ENCODE assay signal across 22 cellular contexts in the genomic region with DNA sequence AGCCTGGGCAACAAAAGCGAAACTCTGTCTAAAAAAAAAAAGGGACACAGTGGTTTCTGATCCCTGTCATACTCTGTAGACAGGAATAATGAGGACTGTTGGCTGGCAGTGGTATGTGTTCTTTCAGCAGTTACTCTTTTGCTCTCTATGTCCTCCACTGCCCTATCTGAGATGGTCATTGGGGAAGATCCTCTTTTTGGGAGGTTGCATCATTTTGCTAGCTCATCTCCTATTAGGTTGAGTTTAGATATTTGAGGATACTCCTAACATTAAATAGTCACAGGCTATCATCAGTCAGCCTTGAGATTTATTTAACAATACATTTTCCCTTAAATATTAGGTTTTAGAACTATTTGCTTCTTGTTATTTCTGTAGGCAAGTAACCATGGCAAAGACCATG. TPM values are rescaled to one million over a fixed set of nuclear protein-coding genes. Genes with fewer than 3 reads are reported as not detected.
DNase-seq lines count a peak whose midpoint lies in the region; ATAC-seq, FAIRE-seq and TF ChIP-seq lines count a peak whose summit lies in the region.
"Had no signal": no experiment of that assay in that cellular context is flagged by ENCODE, and none has a peak within 500 bp of the region (broad histone marks: within the 10 kb centered on the region; RNA-seq: fewer than 3 reads in every experiment).

No MANE protein-coding gene starts in this region.

- no TSS peak for BruUV-seq in K562 (replicated peaks; lab: Mats Ljungman, UMichigan)

- no peak overlapping the region for H3K27ac ChIP-seq in K562 (ENCODE audit: extremely low read depth, low read depth, low read length)
- H3K27ac ChIP-seq: A549 had no signal

- DNase-seq in SIG-M5 treated with dmso at 0.1 percent for 504 hours (lab: John Stamatoyannopoulos, UW; ENCODE audit: unreplicated experiment) = peak; percentile 5
- DNase-seq in SIG-M5 (lab: John Stamatoyannopoulos, UW) = no peak
- DNase-seq in MV-4-11 (lab: John Stamatoyannopoulos, UW) = peak; percentile 45
- peak; percentile 2 for DNase-seq in NOMO-1 treated with dmso at 0.1 percent for 144 hours (lab: John Stamatoyannopoulos, UW; ENCODE audit: unreplicated experiment)
- DNase-seq in K562 (ENCODE audit: extremely low read depth in 1 of 4, low spot score in 3 of 4) = no peak
- DNase-seq in hippocampal formation (lab: John Stamatoyannopoulos, UW) = no peak
- DNase-seq in HuH-7 (ENCODE audit: low spot score) = no peak
- DNase-seq: 8988T; ACHN; C1 segment of cervical spinal cord; Calu3; CD4-positive, alpha-beta memory T cell; COR-L47; DMS53; DMS79 treated with DMSO at 0.1 percent for 48 hours; GOT3; HFFc6 had no signal

- TF ChIP-seq CTCF in K562 (IDR thresholded peaks at IDR 0.05 in 2 of 3, conservative IDR thresholded peaks at IDR 0.05 in 1 of 3; ENCODE audit: insufficient read depth in 2 of 3, low read depth in 1 of 3, low read length in 3 of 3) = no peak

- in situ Hi-C loops in K562 (cut with MboI) = no loop called here

- peaks cover 0 to 4% of the 10 kb centered on the region in 2 experiments; a peak in 1 of 5 replicates for H3K4me1 ChIP-seq in K562 (replicated peaks in 1 of 2; ENCODE audit: control insufficient read depth in 2 of 2, insufficient read depth in 2 of 2, low read length in 2 of 2)
- H3K4me1 ChIP-seq: A549 had no signal

- intact Hi-C loops in K562 (cut with micrococcal nuclease) = no loop called here

- H4K20me1 ChIP-seq in K562 (replicated peaks; ENCODE audit: control insufficient read depth, insufficient read depth, low read length) = no peaks in the 10 kb centered on the region

- H2AFZ ChIP-seq in K562 (ENCODE audit: low read depth, low read length) = no peak overlapping the region

- TF ChIP-seq EP300 in K562 (IDR thresholded peaks at IDR 0.05; ENCODE audit: low read length) = no peak

- peaks cover 6% of the 10 kb centered on the region; the same call in 1 of the 2 replicates for H3K9me3 ChIP-seq in K562 (replicated peaks; ENCODE audit: control insufficient read depth, insufficient read depth, low read depth, low read length)
- H3K9me3 ChIP-seq: A549, HAP-1 had no signal

- H3K27me3 ChIP-seq in K562 (ENCODE audit: control insufficient read depth in 2 of 2, insufficient read depth in 2 of 2, low read length in 2 of 2) = no peaks in the 10 kb centered on the region

- TF ChIP-seq RAD21 in K562 (CRISPR knock-in tag; conservative IDR thresholded peaks at IDR 0.05 in 1 of 2, IDR thresholded peaks at IDR 0.05 in 1 of 2) = no peak

- H3K4me3 ChIP-seq in K562 = no peak overlapping the region
- H3K4me3 ChIP-seq: A549, HAP-1 had no signal

- H3K9ac ChIP-seq in K562 (ENCODE audit: insufficient read depth in 1 of 2, low read depth in 2 of 2, low read length in 2 of 2) = no peak overlapping the region

- H3K36me3 ChIP-seq in K562 (ENCODE audit: control insufficient read depth, insufficient read depth, low read length) = no peaks in the 10 kb centered on the region

- no CpG with 5 or more reads among the region's 1 CpG for WGBS in K562 (ENCODE audit: insufficient coverage, low coverage, missing lambda C conversion rate)

- peaks cover 8% of the 10 kb centered on the region; the same call in 2 of the 3 replicates for H3K79me2 ChIP-seq in K562 (ENCODE audit: control insufficient read depth, insufficient read depth, low read length)

- no peak overlapping the region for H3K4me2 ChIP-seq in K562 (ENCODE audit: insufficient read depth, low read length)
- H3K4me2 ChIP-seq: A549 had no signal

- H3K9me1 ChIP-seq in K562 (ENCODE audit: control insufficient read depth, insufficient read depth, low read length) = no peaks in the 10 kb centered on the region

- CTCF ChIA-PET in K562 (lab: Yijun Ruan, JAX; ENCODE audit: low intra/inter-chr PET ratio) = interaction anchor here (0.5 kb wide), 1 partner anchor 1473 kb away, joined by 3 read pairs; no protein-coding TSS in a partner anchor

- ATAC-seq in K562 (peak; percentile 46; the same call in 2 of the 3 replicates), HG02840 (IDR thresholded peaks at IDR 0.05; ENCODE audit: low FRiP score, unreplicated experiment) (no peak)
- ATAC-seq: A549 had no signal

- no peak for FAIRE-seq in K562 (lab: Jason Lieb, UNC)
- FAIRE-seq: A549, GM12892, H54 had no signal

- TF ChIP-seq POLR2A in K562 (conservative IDR thresholded peaks at IDR 0.05) = no peak

- POLR2A ChIA-PET in K562 (lab: Yijun Ruan, JAX) = no interaction called here

TF ChIP-seq in K562, 482 proteins besides CTCF, POLR2A, EP300 and RAD21 (continues in another document):
- TF ChIP-seq ATF4 (CRISPR knock-in tag; IDR thresholded peaks at IDR 0.05) = peak; percentile 48; the same call in 1 of the 2 replicates
- no peak for TF ChIP-seq ZNF407 (IDR thresholded peaks at IDR 0.05; ENCODE audit: low read depth)
- TF ChIP-seq ZNF431 (CRISPR knock-in tag; IDR thresholded peaks at IDR 0.05) = no peak

RNA-seq across cellular contexts. Expression of gene CCDC91, which starts 5.9 kb away (rescaled TPM):
- 24.0 and 53.4 TPM in 2 replicates for total RNA-seq in K562 (2011; cell fraction: chromatin; rRNA removed; ENCODE audit: low replicate concordance)
- total RNA-seq in K562 (2011; cell fraction: nucleolus; rRNA removed) = 11.8 and 13.6 TPM in 2 replicates
- 19.7 and 26.5 TPM in 2 replicates for total RNA-seq in K562 (2011; cell fraction: nucleoplasm; rRNA removed)
- 21.4 and 26.3 TPM in 2 replicates for total RNA-seq in K562 (2014; rRNA removed)
- 29.5 and 38.1 TPM in 2 replicates for total RNA-seq in K562 (2014; rRNA removed; fragmentation: Illumina TruSeq; extraction: Trizol)
- total RNA-seq in K562 (2015; rRNA removed; fragmentation: Illumina TruSeq; extraction: Trizol) = 23.8 and 27.4 TPM in 2 replicates
- 23.9 and 24.3 TPM in 2 replicates for total RNA-seq in K562 (2021)
- polyA plus RNA-seq in K562 (2011; rRNA removed) = 27.3 and 31.1 TPM in 2 replicates
- 7.4 and 11.7 TPM in 2 replicates for polyA plus RNA-seq in K562 (2011; cell fraction: cytosol; rRNA removed)
- polyA plus RNA-seq in K562 (2011; cell fraction: nucleus; rRNA removed) = 10.4 and 13.7 TPM in 2 replicates
- 22.1 and 24.8 TPM in 2 replicates for polyA plus RNA-seq in K562 (2012)
- polyA plus RNA-seq in K562 (2014; fragmentation: Illumina TruSeq; extraction: Trizol) = 24.0 and 30.1 TPM in 2 replicates
- 10 to 100 TPM; 10.1 to 11.3 TPM for polyA plus RNA-seq in K562 (2014; fragmentation: Nextera tagmentation; extraction: Ambion mirVana)
- polyA plus RNA-seq in K562 (2014; rRNA removed) = 20.9 and 23.7 TPM in 2 replicates
- polyA minus RNA-seq in K562 (2011; rRNA and poly(A)+ RNA removed) = 51.1 and 51.5 TPM in 2 replicates
- polyA minus RNA-seq in K562 (2011; cell fraction: cytosol; rRNA and poly(A)+ RNA removed) = 21.2 and 22.4 TPM in 2 replicates
- 35.7 and 63.1 TPM in 2 replicates for polyA minus RNA-seq in K562 (2011; cell fraction: nucleus; rRNA and poly(A)+ RNA removed)

Comparison
In these comparisons a context has a peak if more than half of its experiments do, and no peak if none do; other contexts are left out.
1. DNase-seq: peak in SIG-M5 treated with dmso at 0.1 percent for 504 hours (single experiment), MV-4-11 (single experiment) and NOMO-1 treated with dmso at 0.1 percent for 144 hours (single experiment); none in SIG-M5 (single experiment), K562 (0 of 4), hippocampal formation (0 of 2) and HuH-7 (single experiment).